Comparison of ENCODE assay signal across 8 cellular contexts in the genomic region with DNA sequence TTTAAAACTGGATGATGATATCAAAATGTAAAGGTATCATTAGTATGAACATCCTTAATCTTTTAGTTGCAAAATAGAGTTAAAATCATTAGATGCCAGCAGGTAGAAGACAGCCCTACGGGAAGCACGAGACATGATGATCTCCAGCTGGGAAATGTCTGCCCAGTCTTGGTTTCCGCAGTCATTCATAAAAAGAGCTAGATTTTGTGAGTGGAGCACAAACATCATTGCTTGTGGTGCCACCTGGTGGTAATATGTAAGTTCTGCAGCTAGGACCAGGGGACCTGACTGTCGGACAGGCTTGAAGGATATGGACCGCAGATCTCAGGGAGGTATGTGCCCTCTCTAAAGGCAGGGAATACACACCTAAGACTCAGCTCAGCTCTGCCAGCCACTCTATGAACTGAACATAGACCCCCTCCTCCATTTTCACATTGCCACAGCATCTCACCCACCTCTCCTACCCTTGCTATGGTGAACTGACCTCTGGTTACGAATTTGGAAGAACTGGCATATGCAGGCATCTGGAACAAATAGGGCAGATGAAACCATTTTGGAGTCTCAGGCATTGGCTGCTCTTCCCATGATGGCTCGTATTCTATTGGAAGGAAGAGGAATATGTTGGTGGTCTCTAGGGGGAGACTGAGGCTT. TPM values are rescaled to one million over a fixed set of nuclear protein-coding genes. Genes with fewer than 3 reads are reported as not detected.
DNase-seq lines count a peak whose midpoint lies in the region; ATAC-seq and TF ChIP-seq lines count a peak whose summit lies in the region.

No MANE protein-coding gene starts in this region.

- ATAC-seq in GM18498 (IDR thresholded peaks at IDR 0.05; ENCODE audit: unreplicated experiment) (peak; percentile 59), PC-3 (peak; percentile 32), HG02981 (IDR thresholded peaks at IDR 0.05; ENCODE audit: unreplicated experiment) (no peak)
- ATAC-seq in activated T-helper 17 cell treated with anti-CD3 and anti-CD28 coated beads, Interleukin-2, amount 50 U/mL, for 72 hours (replicated peaks) = peak; percentile 56

- TF ChIP-seq CTCF in AG04449 (IDR thresholded peaks at IDR 0.05; ENCODE audit: insufficient read depth, low read length, missing control alignments) (peak; percentile 73), Loucy (conservative IDR thresholded peaks at IDR 0.05; ENCODE audit: low read length) (peak; percentile 84), PC-3 (conservative IDR thresholded peaks at IDR 0.05; ENCODE audit: low read depth, low read length) (peak; percentile 99), neural crest cell (conservative IDR thresholded peaks at IDR 0.05) (peak; percentile 86)

- intact Hi-C loops in PC-3 (cut with micrococcal nuclease) = loop anchor here (1.0 to 5.0 kb wide), 8 partner anchors 55 to 586 kb away; no protein-coding TSS in a partner anchor

- H2AFZ ChIP-seq in Loucy (ENCODE audit: low read length) (no peak overlapping the region), PC-3 (ENCODE audit: low read length) (peak overlapping the region; percentile 5; the same call in 1 of the 2 replicates)

- no peaks in the 10 kb centered on the region for H3K4me1 ChIP-seq in Loucy (ENCODE audit: insufficient read depth, low read length, poor library complexity, severe bottlenecking)
- peaks cover 37% of the 10 kb centered on the region for H3K4me1 ChIP-seq in PC-3 (ENCODE audit: insufficient read depth, low read length)

- H3K4me2 ChIP-seq in Loucy (ENCODE audit: low read depth, low read length, poor library complexity, severe bottlenecking) (no peak overlapping the region), PC-3 (ENCODE audit: low read length) (peak overlapping the region; percentile 4)

- H3K4me3 ChIP-seq in AG04449 (ENCODE audit: low read depth, low read length) (no peak overlapping the region), Loucy (ENCODE audit: low read length, poor library complexity, severe bottlenecking) (no peak overlapping the region), PC-3 (ENCODE audit: low read length) (no peak overlapping the region)

- H3K36me3 Mint-ChIP-seq in activated T-helper 17 cell treated with anti-CD3 and anti-CD28 coated beads, Interleukin-2, amount 50 U/mL, for 72 hours (ENCODE audit: low read depth) = peaks cover 89% of the 10 kb centered on the region
- no peaks in the 10 kb centered on the region for H3K36me3 Mint-ChIP-seq in neural crest cell (ENCODE audit: low read depth)

- BruUV-seq in PC-3 (replicated peaks; lab: Mats Ljungman, UMichigan) = no TSS peak

- no peaks in the 10 kb centered on the region for H3K27me3 Mint-ChIP-seq in activated T-helper 17 cell treated with anti-CD3 and anti-CD28 coated beads, Interleukin-2, amount 50 U/mL, for 72 hours
- peaks cover 81% of the 10 kb centered on the region for H3K27me3 Mint-ChIP-seq in neural crest cell (ENCODE audit: low read depth)

- DNase-seq in AG04449 (ENCODE audit: low read depth, low spot score) (no peak), PC-3 (peak; percentile 98), fibroblast of peridontal ligament (ENCODE audit: extremely low read depth) (peak; percentile 87), neural crest cell (ENCODE audit: low read depth, low spot score) (peak; percentile 56)

- no peaks in the 10 kb centered on the region for H3K9me2 ChIP-seq in Loucy (replicated peaks; ENCODE audit: low read depth, low read length)
- no peaks in the 10 kb centered on the region for H3K9me2 ChIP-seq in PC-3 (replicated peaks; ENCODE audit: low read length)

- peak overlapping the region; percentile 33 for H3K4me3 Mint-ChIP-seq in activated T-helper 17 cell treated with anti-CD3 and anti-CD28 coated beads, Interleukin-2, amount 50 U/mL, for 72 hours
- H3K4me3 Mint-ChIP-seq in neural crest cell = no peak overlapping the region

- H3F3A ChIP-seq in Loucy (ENCODE audit: low read depth) (no peaks in the 10 kb centered on the region), PC-3 (ENCODE audit: low read length, unreplicated experiment) (peaks cover 7% of the 10 kb centered on the region)

- peak overlapping the region; percentile 13 for H3K27ac ChIP-seq in PC-3 (ENCODE audit: low read length)

- peaks cover 64% of the 10 kb centered on the region for H3K4me1 Mint-ChIP-seq in activated T-helper 17 cell treated with anti-CD3 and anti-CD28 coated beads, Interleukin-2, amount 50 U/mL, for 72 hours
- H3K4me1 Mint-ChIP-seq in neural crest cell = no peaks in the 10 kb centered on the region

- H3K9ac ChIP-seq in Loucy (ENCODE audit: low read depth, low read length, poor library complexity, severe bottlenecking) = no peak overlapping the region
- H3K9ac ChIP-seq in PC-3 (ENCODE audit: low read length) = peak overlapping the region; percentile 44; the same call in 1 of the 2 replicates

- POLR2A ChIA-PET in AG04449 (lab: Yijun Ruan, JAX) (no interaction called here), PC-3 (lab: Charles Lee; ENCODE audit: unreplicated experiment) (interaction anchor here (0.6 kb wide), 3 partner anchors 103 to 300 kb away, joined by 3 to 5 read pairs (median 3); no protein-coding TSS in a partner anchor)

- H3K9me3 ChIP-seq in Loucy (ENCODE audit: insufficient read depth, low read depth, low read length) (no peaks in the 10 kb centered on the region), PC-3 (ENCODE audit: low read length) (no peaks in the 10 kb centered on the region)

- H3K36me3 ChIP-seq in Loucy (ENCODE audit: insufficient read depth, low read length) (no peaks in the 10 kb centered on the region), PC-3 (ENCODE audit: low read depth, low read length) (no peaks in the 10 kb centered on the region)

- H3K27me3 ChIP-seq in Loucy (ENCODE audit: insufficient read depth, low read length, poor library complexity, severe bottlenecking) = peaks cover 21% of the 10 kb centered on the region
- no peaks in the 10 kb centered on the region for H3K27me3 ChIP-seq in PC-3 (ENCODE audit: low read length)

- H3K79me2 ChIP-seq in Loucy (ENCODE audit: insufficient read depth, low read length) (no peaks in the 10 kb centered on the region), PC-3 (ENCODE audit: low read length) (no peaks in the 10 kb centered on the region)

- no peaks in the 10 kb centered on the region for H3K9me3 Mint-ChIP-seq in activated T-helper 17 cell treated with anti-CD3 and anti-CD28 coated beads, Interleukin-2, amount 50 U/mL, for 72 hours
- H3K9me3 Mint-ChIP-seq in neural crest cell = no peaks in the 10 kb centered on the region

- H4K20me1 ChIP-seq in Loucy (ENCODE audit: insufficient read depth, low read length, poor library complexity, severe bottlenecking) = no peaks in the 10 kb centered on the region
- no peaks in the 10 kb centered on the region for H4K20me1 ChIP-seq in PC-3 (ENCODE audit: low read length)

- CTCF ChIA-PET in AG04449 (lab: Yijun Ruan, JAX) (interaction anchor here (0.6 to 12.9 kb wide), 91 partner anchors 9 to 587 kb away, joined by 3 to 490 read pairs (median 6); a partner anchor contains a TSS), PC-3 (lab: Charles Lee) (interaction anchor here (0.6 to 2.1 kb wide), 32 partner anchors 15 to 592 kb away, joined by 3 to 54 read pairs (median 4); a partner anchor contains a TSS)

- peak overlapping the region; percentile 16 for H3K27ac Mint-ChIP-seq in activated T-helper 17 cell treated with anti-CD3 and anti-CD28 coated beads, Interleukin-2, amount 50 U/mL, for 72 hours
- H3K27ac Mint-ChIP-seq in neural crest cell (ENCODE audit: unreplicated experiment) = no peak overlapping the region

RNA-seq across cellular contexts. Expression of a gene that starts 9.2 kb away (rescaled TPM):
- total RNA-seq in PC-3 (2014; rRNA removed) (1.5 and 4.6 TPM in 2 replicates), neural crest cell (not detected in 2 replicates)
- total RNA-seq in activated T-helper 17 cell treated with anti-CD3 and anti-CD28 coated beads, Interleukin-2, amount 50 U/mL, for 72 hours = 10 to 100 TPM; 22.7 to 74.0 TPM

RNA-seq across cellular contexts. Expression of a gene that starts 15.3 kb away (rescaled TPM):
- 1.8 and 1.9 TPM in 2 replicates for total RNA-seq in PC-3 (2014; rRNA removed)
- total RNA-seq in activated T-helper 17 cell treated with anti-CD3 and anti-CD28 coated beads, Interleukin-2, amount 50 U/mL, for 72 hours = 1 to 10 TPM in 1 of 2 donors, under 1 TPM in 1; 0.15 to 4.6 TPM
- not detected in 2 replicates for total RNA-seq in neural crest cell

RNA-seq across cellular contexts. Expression of a gene that starts 33.7 kb away (rescaled TPM):
- total RNA-seq in PC-3 (2014; rRNA removed) (not detected in 2 replicates), neural crest cell (not detected in 2 replicates)
- under 1 TPM in 1 of 2 donors, not detected in 1; 0.34 TPM for total RNA-seq in activated T-helper 17 cell treated with anti-CD3 and anti-CD28 coated beads, Interleukin-2, amount 50 U/mL, for 72 hours

RNA-seq across cellular contexts. Expression of a gene that starts 47.1 kb away (rescaled TPM):
- total RNA-seq in PC-3 (2014; rRNA removed) = not detected in 2 replicates
- not detected for total RNA-seq in activated T-helper 17 cell treated with anti-CD3 and anti-CD28 coated beads, Interleukin-2, amount 50 U/mL, for 72 hours
- total RNA-seq in neural crest cell = not detected in 2 replicates

RNA-seq across cellular contexts. Expression of a gene that starts 57.7 kb away (rescaled TPM):
- not detected in 2 replicates for total RNA-seq in PC-3 (2014; rRNA removed)
- total RNA-seq in activated T-helper 17 cell treated with anti-CD3 and anti-CD28 coated beads, Interleukin-2, amount 50 U/mL, for 72 hours = not detected
- total RNA-seq in neural crest cell = not detected in 2 replicates
